9 cellular contexts compared by ENCODE assay signal in genomic region chr17:50148226-50149098, GRCh38. TPM values are rescaled to one million over a fixed set of nuclear protein-coding genes. Genes with fewer than 3 reads are reported as not detected.
DNase-seq lines count a peak whose midpoint lies in the region; ATAC-seq and TF ChIP-seq lines count a peak whose summit lies in the region.
"Had no signal": no experiment of that assay in that cellular context is flagged by ENCODE, and none has a peak within 500 bp of the region (broad histone marks: within the 10 kb centered on the region; RNA-seq: fewer than 3 reads in every experiment).

No MANE protein-coding gene starts in this region.

- H3K4me1 ChIP-seq in ovary (ENCODE audit: insufficient read depth): peaks cover 18% of the 10 kb centered on the region

- TF ChIP-seq POLR2A in Raji (IDR thresholded peaks at IDR 0.05; ENCODE audit: insufficient read depth, low read depth, low read length) (peak; percentile 53), ovary (IDR thresholded peaks at IDR 0.05) (no peak)

- TF ChIP-seq CTCF in ovary (IDR thresholded peaks at IDR 0.05) (peak in 1 of 3 donors; percentile 12), type B pancreatic cell (conservative IDR thresholded peaks at IDR 0.05) (no peak)

- H3K4me3 Mint-ChIP-seq in type B pancreatic cell: peak overlapping the region; percentile 88

- H3K9me3 Mint-ChIP-seq in type B pancreatic cell: no peaks in the 10 kb centered on the region

- H3K36me3 Mint-ChIP-seq in type B pancreatic cell: peaks cover 6% of the 10 kb centered on the region

- ATAC-seq in GM18520 (IDR thresholded peaks at IDR 0.05; ENCODE audit: unreplicated experiment): peak; percentile 27
- peak; percentile 34 for ATAC-seq in HG03108 (IDR thresholded peaks at IDR 0.05; ENCODE audit: unreplicated experiment)

- H3K27me3 ChIP-seq in ovary: no peaks in the 10 kb centered on the region

- H3K9me3 ChIP-seq in ovary: no peaks in the 10 kb centered on the region

- DNase-seq in activated gamma-delta T cell (lab: John Stamatoyannopoulos, UW): peak; percentile 56
- DNase-seq in globus pallidus (ENCODE audit: low spot score): peak; percentile 70
- DNase-seq in ovary: peak; percentile 52 to 76 (median 73)
- no peak for DNase-seq in type B pancreatic cell (ENCODE audit: extremely low spot score, unreplicated experiment)
- DNase-seq in mucosa of gallbladder (ENCODE audit: low spot score): no peak

- H3K4me1 Mint-ChIP-seq in type B pancreatic cell (ENCODE audit: unreplicated experiment): peaks cover 23% of the 10 kb centered on the region

- H3K27me3 Mint-ChIP-seq in type B pancreatic cell: no peaks in the 10 kb centered on the region

- H3K27ac Mint-ChIP-seq in type B pancreatic cell: peak overlapping the region; percentile 87

- TF ChIP-seq EP300 in ovary (IDR thresholded peaks at IDR 0.05): no peak

- 0 to 1% (median 0%) methylated on average over 21 to 27 of the region's 27 CpGs for WGBS in ovary, 3 donors

- H3K4me3 ChIP-seq in ovary: peak overlapping the region; percentile 82

- intact Hi-C loops in ovary (cut with DNase I): loop anchor here in 1 of 4 donors (2.0 kb wide), 1 partner anchor 34 kb away; no protein-coding TSS in a partner anchor

- H3K36me3 ChIP-seq in ovary: no peaks in the 10 kb centered on the region

- H3K27ac ChIP-seq in ovary: peak overlapping the region; percentile 51 to 81

RNA-seq across cellular contexts. Expression of gene PPP1R9B, which starts 2.0 kb away (rescaled TPM):
- total RNA-seq in ovary (100 to 1,000 TPM in 1 of 7 donors, 10 to 100 TPM in 6; 14.8 to 109 (median 75.4) TPM), type B pancreatic cell (ENCODE audit: low replicate concordance) (45.6 and 51.5 TPM in 2 replicates), mucosa of gallbladder (61.5 TPM)
- 10 to 100 TPM; 17.8 to 33.0 TPM for polyA plus RNA-seq in ovary

RNA-seq across cellular contexts. Expression of gene SGCA, which starts 17.3 kb away (rescaled TPM):
- 1 to 10 TPM in 5 of 7 donors, under 1 TPM in 2; 0.48 to 3.4 (median 1.2) TPM for total RNA-seq in ovary
- polyA plus RNA-seq in ovary: 1 to 10 TPM; 2.2 to 3.4 TPM
- 0.72 TPM in 1 of 2 replicates, not detected in the other for total RNA-seq in type B pancreatic cell (ENCODE audit: low replicate concordance)
- 23.5 TPM for total RNA-seq in mucosa of gallbladder
- total RNA-seq: renal cortical epithelial cell had no signal

RNA-seq across cellular contexts. Expression of gene SAMD14, which starts 18.5 kb away (rescaled TPM):
- total RNA-seq in ovary (1 to 10 TPM in 5 of 7 donors, under 1 TPM in 2; 0.36 to 4.9 (median 1.7) TPM), type B pancreatic cell (ENCODE audit: low replicate concordance) (2.2 and 14.1 TPM in 2 replicates), mucosa of gallbladder (8.8 TPM)
- 1 to 10 TPM in 1 of 2 donors, under 1 TPM in 1; 0.77 to 2.2 TPM for polyA plus RNA-seq in ovary

RNA-seq across cellular contexts. Expression of gene COL1A1, which starts 53.0 kb away (rescaled TPM):
- total RNA-seq in ovary (1,000 to 10,000 TPM in 1 of 7 donors, 100 to 1,000 TPM in 5, 10 to 100 TPM in 1; 71.2 to 1,087 (median 550) TPM), type B pancreatic cell (ENCODE audit: low replicate concordance) (31.0 and 201 TPM in 2 replicates), mucosa of gallbladder (421 TPM)
- polyA plus RNA-seq in ovary: 100 to 1,000 TPM; 260 to 321 TPM

RNA-seq across cellular contexts. Expression of gene PDK2, which starts 53.3 kb away (rescaled TPM):
- total RNA-seq in ovary: 10 to 100 TPM; 36.5 to 83.2 (median 54.7) TPM
- 10 to 100 TPM; 51.2 to 82.7 TPM for polyA plus RNA-seq in ovary
- 29.9 and 44.9 TPM in 2 replicates for total RNA-seq in type B pancreatic cell (ENCODE audit: low replicate concordance)
- 64.7 TPM for total RNA-seq in mucosa of gallbladder

Comparison
In these comparisons a context has a peak if more than half of its experiments do, and no peak if none do; other contexts are left out.
1. DNase-seq: peak in activated gamma-delta T cell (single experiment), globus pallidus (single experiment) and ovary (5 of 5); none in type B pancreatic cell (single experiment) and mucosa of gallbladder (single experiment).